ENCODE assay signal across 1 cellular context in the genomic region with DNA sequence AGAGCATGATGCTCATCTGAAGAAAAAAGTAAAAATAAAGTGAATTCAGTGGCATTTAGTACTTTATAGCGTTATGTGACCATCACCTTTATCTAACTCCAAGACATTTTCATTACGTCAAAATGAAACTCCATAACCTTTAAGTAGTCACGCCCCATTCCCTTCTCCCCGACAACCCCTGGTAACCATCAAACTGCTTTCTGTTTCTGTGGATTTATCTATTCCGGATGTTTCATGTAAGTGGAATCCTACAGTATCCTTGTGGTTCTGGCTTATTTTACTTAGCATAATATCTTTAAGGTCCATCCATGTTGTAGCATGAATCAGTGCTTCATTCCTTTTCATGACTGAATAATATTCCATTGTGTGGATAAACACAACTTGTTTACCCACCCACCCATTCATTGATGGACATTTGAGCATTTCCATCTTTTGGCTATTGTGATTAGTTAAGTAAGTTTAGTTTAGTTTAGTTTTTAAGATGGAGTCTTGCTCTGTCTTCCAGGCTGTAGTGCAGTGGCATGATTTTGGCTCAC.
TF ChIP-seq lines count a peak whose summit lies in the region.

No MANE protein-coding gene starts in this region.

TF ChIP-seq in GM23338, 12 proteins besides CTCF, POLR2A, EP300 and RAD21 (continued from another document):
- TF ChIP-seq, protein P1, sequence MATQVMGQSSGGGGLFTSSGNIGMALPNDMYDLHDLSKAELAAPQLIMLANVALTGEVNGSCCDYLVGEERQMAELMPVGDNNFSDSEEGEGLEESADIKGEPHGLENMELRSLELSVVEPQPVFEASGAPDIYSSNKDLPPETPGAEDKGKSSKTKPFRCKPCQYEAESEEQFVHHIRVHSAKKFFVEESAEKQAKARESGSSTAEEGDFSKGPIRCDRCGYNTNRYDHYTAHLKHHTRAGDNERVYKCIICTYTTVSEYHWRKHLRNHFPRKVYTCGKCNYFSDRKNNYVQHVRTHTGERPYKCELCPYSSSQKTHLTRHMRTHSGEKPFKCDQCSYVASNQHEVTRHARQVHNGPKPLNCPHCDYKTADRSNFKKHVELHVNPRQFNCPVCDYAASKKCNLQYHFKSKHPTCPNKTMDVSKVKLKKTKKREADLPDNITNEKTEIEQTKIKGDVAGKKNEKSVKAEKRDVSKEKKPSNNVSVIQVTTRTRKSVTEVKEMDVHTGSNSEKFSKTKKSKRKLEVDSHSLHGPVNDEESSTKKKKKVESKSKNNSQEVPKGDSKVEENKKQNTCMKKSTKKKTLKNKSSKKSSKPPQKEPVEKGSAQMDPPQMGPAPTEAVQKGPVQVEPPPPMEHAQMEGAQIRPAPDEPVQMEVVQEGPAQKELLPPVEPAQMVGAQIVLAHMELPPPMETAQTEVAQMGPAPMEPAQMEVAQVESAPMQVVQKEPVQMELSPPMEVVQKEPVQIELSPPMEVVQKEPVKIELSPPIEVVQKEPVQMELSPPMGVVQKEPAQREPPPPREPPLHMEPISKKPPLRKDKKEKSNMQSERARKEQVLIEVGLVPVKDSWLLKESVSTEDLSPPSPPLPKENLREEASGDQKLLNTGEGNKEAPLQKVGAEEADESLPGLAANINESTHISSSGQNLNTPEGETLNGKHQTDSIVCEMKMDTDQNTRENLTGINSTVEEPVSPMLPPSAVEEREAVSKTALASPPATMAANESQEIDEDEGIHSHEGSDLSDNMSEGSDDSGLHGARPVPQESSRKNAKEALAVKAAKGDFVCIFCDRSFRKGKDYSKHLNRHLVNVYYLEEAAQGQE (IDR thresholded peaks at IDR 0.05; ENCODE audit: unreplicated experiment) = no peak
